In the genomic region with DNA sequence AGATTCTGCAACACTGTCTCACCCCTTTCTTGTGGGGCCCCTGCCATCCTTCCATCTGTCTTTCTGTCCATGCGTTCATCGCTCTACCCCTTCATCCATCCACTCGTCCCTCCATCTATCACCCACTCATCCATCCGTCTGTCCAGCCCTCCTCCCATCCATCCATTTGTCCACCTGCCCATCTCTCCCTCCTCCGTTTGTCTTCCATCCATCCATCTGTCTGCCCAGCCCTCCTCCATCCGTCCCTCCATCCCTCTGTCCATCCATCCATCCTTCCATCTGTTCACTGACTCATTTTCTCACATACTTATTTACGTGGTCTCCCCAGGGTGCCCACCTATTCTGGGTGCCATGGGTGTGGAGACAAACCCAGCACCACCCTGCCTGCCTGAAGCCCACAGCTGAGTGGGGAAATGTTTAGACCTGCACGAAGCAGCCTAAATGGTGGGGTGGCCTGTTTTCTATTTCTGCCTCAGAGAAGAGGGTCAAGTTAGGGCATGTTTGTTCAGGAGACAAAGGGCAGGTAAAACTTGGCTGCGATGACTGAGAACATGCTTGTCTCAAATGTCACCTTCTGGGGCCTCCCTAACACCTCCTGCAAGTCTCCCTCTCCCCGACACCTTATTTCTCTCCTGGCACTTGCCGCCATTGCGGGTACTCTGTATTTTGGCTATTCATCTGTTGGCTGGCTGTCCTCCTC, we compare ENCODE assay signal across 21 cellular contexts. TPM values are rescaled to one million over a fixed set of nuclear protein-coding genes. Genes with fewer than 3 reads are reported as not detected.
DNase-seq lines count a peak whose midpoint lies in the region; ATAC-seq and TF ChIP-seq lines count a peak whose summit lies in the region.
"Had no signal": no experiment of that assay in that cellular context is flagged by ENCODE, and none has a peak within 500 bp of the region (broad histone marks: within the 10 kb centered on the region; RNA-seq: fewer than 3 reads in every experiment).

No MANE protein-coding gene starts in this region.

- H3K36me3 ChIP-seq in RWPE2 (ENCODE audit: low read depth): no peaks in the 10 kb centered on the region
- H3K36me3 ChIP-seq: MG63, SJCRH30 had no signal

- H3K27me3 ChIP-seq in RWPE2 (ENCODE audit: insufficient read depth, poor library complexity, severe bottlenecking): no peaks in the 10 kb centered on the region
- H3K27me3 ChIP-seq: MG63, SJCRH30 had no signal

- H3K27me3 Mint-ChIP-seq in activated T-cell treated with anti-CD3 and anti-CD28 coated beads, Interleukin-2, amount 50 U/mL, for 72 hours (ENCODE audit: low read depth): peaks cover 8% of the 10 kb centered on the region

- no peak overlapping the region for H3K4me3 Mint-ChIP-seq in activated T-cell treated with anti-CD3 and anti-CD28 coated beads, Interleukin-2, amount 50 U/mL, for 72 hours
- H3K4me3 Mint-ChIP-seq in stimulated activated effector memory CD8-positive, alpha-beta T cell treated with anti-CD3 and anti-CD28 coated beads, Interleukin-12 subunit alpha, Interleukin-12 subunit beta, amount 100 ng/mL, for 72 hours: no peak overlapping the region
- H3K4me3 Mint-ChIP-seq: CD8-positive, alpha-beta T cell had no signal

- ATAC-seq in activated T-cell treated with anti-CD3 and anti-CD28 coated beads, Interleukin-2, amount 50 U/mL, for 72 hours (replicated peaks in 1 of 2): no peak
- peak; percentile 31; the same call in 2 of the 3 replicates for ATAC-seq in RWPE2 (ENCODE audit: low read depth)
- ATAC-seq in esophagus mucosa: peak; percentile 44
- no peak for ATAC-seq in stimulated activated effector memory CD8-positive, alpha-beta T cell treated with anti-CD3 and anti-CD28 coated beads, Interleukin-12 subunit alpha, Interleukin-12 subunit beta, amount 100 ng/mL, for 72 hours
- ATAC-seq in HG02973 (IDR thresholded peaks at IDR 0.05; ENCODE audit: unreplicated experiment): no peak
- ATAC-seq: CD8-positive, alpha-beta T cell; PC-3 had no signal

- H3K9me3 ChIP-seq in RWPE2 (ENCODE audit: severe bottlenecking): no peaks in the 10 kb centered on the region
- H3K9me3 ChIP-seq: MG63, SJCRH30 had no signal

- H3K4me1 ChIP-seq in RWPE2 (ENCODE audit: insufficient read depth, poor library complexity, severe bottlenecking): peaks cover 4% of the 10 kb centered on the region

- peaks cover 10% of the 10 kb centered on the region for H3K4me1 Mint-ChIP-seq in activated T-cell treated with anti-CD3 and anti-CD28 coated beads, Interleukin-2, amount 50 U/mL, for 72 hours (ENCODE audit: low read depth)
- H3K4me1 Mint-ChIP-seq in stimulated activated effector memory CD8-positive, alpha-beta T cell treated with anti-CD3 and anti-CD28 coated beads, Interleukin-12 subunit alpha, Interleukin-12 subunit beta, amount 100 ng/mL, for 72 hours: peaks cover 12% of the 10 kb centered on the region

- in situ Hi-C loops in ACHN (cut with HindIII; ENCODE audit: low pct_ligation_motif_present, low pct_unique_long_range_greater_than_20kb, low sequenced_read_pairs): no loop called here

- H3K27ac Mint-ChIP-seq in activated T-cell treated with anti-CD3 and anti-CD28 coated beads, Interleukin-2, amount 50 U/mL, for 72 hours: peak overlapping the region; percentile 84
- H3K27ac Mint-ChIP-seq in stimulated activated effector memory CD8-positive, alpha-beta T cell treated with anti-CD3 and anti-CD28 coated beads, Interleukin-12 subunit alpha, Interleukin-12 subunit beta, amount 100 ng/mL, for 72 hours: peak overlapping the region; percentile 10
- H3K27ac Mint-ChIP-seq: CD8-positive, alpha-beta T cell had no signal

- no peak for DNase-seq in activated T-cell treated with anti-CD3 and anti-CD28 coated beads, Interleukin-2, amount 50 U/mL, for 72 hours
- DNase-seq in activated T-cell treated with anti-CD3 and anti-CD28 coated beads, Interleukin-2, amount 50 U/mL, for 48 hours: no peak
- DNase-seq in RWPE2 (ENCODE audit: low spot score) (no peak), ACHN (no peak)
- DNase-seq in stimulated activated effector memory CD8-positive, alpha-beta T cell treated with anti-CD3 and anti-CD28 coated beads, Interleukin-12 subunit alpha, Interleukin-12 subunit beta, amount 100 ng/mL, for 72 hours (ENCODE audit: low spot score in 2 of 2): no peak
- no peak for DNase-seq in activated CD4-positive, alpha-beta T cell treated with anti-CD3 and anti-CD28 coated beads for 1 hour
- DNase-seq: 8988T; CD8-positive, alpha-beta T cell; DMS79; GM23248; MG63; NCI-H1092 treated with DMSO at 0.1 percent for 48 hours; NCI-H2107; NCI-H446; NCI-H748 treated with DMSO at 0.1 percent for 48 hours; PC-3; SJCRH30 had no signal

- H3K9me3 Mint-ChIP-seq in activated T-cell treated with anti-CD3 and anti-CD28 coated beads, Interleukin-2, amount 50 U/mL, for 72 hours: no peaks in the 10 kb centered on the region
- no peaks in the 10 kb centered on the region for H3K9me3 Mint-ChIP-seq in stimulated activated effector memory CD8-positive, alpha-beta T cell treated with anti-CD3 and anti-CD28 coated beads, Interleukin-12 subunit alpha, Interleukin-12 subunit beta, amount 100 ng/mL, for 72 hours
- H3K9me3 Mint-ChIP-seq: CD8-positive, alpha-beta T cell had no signal

- H3K27ac ChIP-seq in RWPE2 (ENCODE audit: poor library complexity, severe bottlenecking): no peak overlapping the region
- H3K27ac ChIP-seq: GM23248, KMS-11, RWPE1, SJCRH30 had no signal

- no peak for TF ChIP-seq CTCF in RWPE2 (IDR thresholded peaks at IDR 0.05; ENCODE audit: poor library complexity, severe bottlenecking)

- H3K4me3 ChIP-seq in RWPE2 (ENCODE audit: severe bottlenecking): no peak overlapping the region
- H3K4me3 ChIP-seq: GM23248, MG63, SJCRH30 had no signal

- H3K36me3 Mint-ChIP-seq in activated T-cell treated with anti-CD3 and anti-CD28 coated beads, Interleukin-2, amount 50 U/mL, for 72 hours (ENCODE audit: insufficient read depth in 2 of 2): no peaks in the 10 kb centered on the region
- no peaks in the 10 kb centered on the region for H3K36me3 Mint-ChIP-seq in stimulated activated effector memory CD8-positive, alpha-beta T cell treated with anti-CD3 and anti-CD28 coated beads, Interleukin-12 subunit alpha, Interleukin-12 subunit beta, amount 100 ng/mL, for 72 hours
- H3K36me3 Mint-ChIP-seq: CD8-positive, alpha-beta T cell had no signal

RNA-seq across cellular contexts. Expression of a gene that starts 2.8 kb away (rescaled TPM):
- not detected for total RNA-seq in activated T-cell treated with anti-CD3 and anti-CD28 coated beads, Interleukin-2, amount 50 U/mL, for 72 hours
- total RNA-seq in esophagus mucosa: not detected
- total RNA-seq: CD8-positive, alpha-beta T cell; GM23248; SJCRH30 had no signal

RNA-seq across cellular contexts. Expression of a gene that starts 14.1 kb away (rescaled TPM):
- total RNA-seq in activated T-cell treated with anti-CD3 and anti-CD28 coated beads, Interleukin-2, amount 50 U/mL, for 72 hours: 10 to 100 TPM; 22.7 to 47.2 TPM
- total RNA-seq in esophagus mucosa: 15.5 TPM

RNA-seq across cellular contexts. Expression of a gene that starts 56.0 kb away (rescaled TPM):
- total RNA-seq in activated T-cell treated with anti-CD3 and anti-CD28 coated beads, Interleukin-2, amount 50 U/mL, for 72 hours: 10 to 100 TPM; 12.5 to 13.6 TPM
- total RNA-seq in esophagus mucosa: 5.3 TPM

Comparison
In these comparisons a context has a peak if more than half of its experiments do, and no peak if none do; other contexts are left out.
1. ATAC-seq: peak in RWPE2 (single experiment) and esophagus mucosa (single experiment); none in activated T-cell treated with anti-CD3 and anti-CD28 coated beads, Interleukin-2, amount 50 U/mL, for 72 hours (0 of 2), stimulated activated effector memory CD8-positive, alpha-beta T cell treated with anti-CD3 and anti-CD28 coated beads, Interleukin-12 subunit alpha, Interleukin-12 subunit beta, amount 100 ng/mL, for 72 hours (single experiment) and HG02973 (single experiment).